Comparison of ENCODE assay signal across 8 cellular contexts in the genomic region with DNA sequence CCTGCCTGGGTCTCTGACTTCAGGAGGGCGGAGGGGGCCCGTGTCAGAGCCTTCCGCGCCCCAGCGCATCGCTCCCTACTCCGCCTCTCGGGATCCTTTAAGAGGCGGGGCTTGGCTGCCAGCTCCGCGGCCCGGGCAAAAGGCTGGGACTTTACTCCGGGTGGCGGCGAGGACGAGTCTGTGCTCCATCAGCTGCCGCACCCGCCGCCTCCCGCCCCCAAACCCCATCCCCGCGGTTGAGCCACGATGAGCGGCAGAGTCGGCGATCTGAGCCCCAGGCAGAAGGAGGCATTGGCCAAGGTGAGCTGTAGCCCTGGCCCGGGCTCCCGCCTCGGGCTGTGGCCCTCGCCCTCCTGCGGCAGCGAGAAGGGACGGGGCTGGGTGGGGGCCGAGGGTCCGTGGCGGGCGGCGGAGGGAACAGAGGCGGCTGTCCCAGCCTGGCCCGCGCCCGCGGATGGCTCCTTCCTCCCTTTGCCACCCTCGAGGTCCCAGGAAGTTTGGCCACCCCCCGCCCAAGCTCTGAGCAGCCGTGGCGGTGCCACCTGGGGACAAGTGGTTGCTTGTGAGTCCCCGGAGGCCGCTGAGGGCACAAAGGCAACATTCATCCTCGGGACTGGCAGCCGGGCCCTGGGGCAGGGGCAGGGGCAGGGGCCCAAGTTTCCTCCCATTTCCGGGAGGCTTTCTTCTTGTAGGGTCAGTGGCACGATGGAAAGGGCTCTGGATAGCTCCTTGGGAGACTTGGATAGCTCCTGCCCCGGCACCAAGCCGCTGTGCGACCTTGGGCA. TPM values are rescaled to one million over a fixed set of nuclear protein-coding genes. Genes with fewer than 3 reads are reported as not detected.
DNase-seq lines count a peak whose midpoint lies in the region; ATAC-seq and TF ChIP-seq lines count a peak whose summit lies in the region.

A gene (plus strand): TSS at position 148 of the 785 bp plus-strand sequence. CDS start 99 bp downstream, at position 247.

- no peaks in the 10 kb centered on the region for H3K36me3 Mint-ChIP-seq in endothelial cell (ENCODE audit: low read depth, unreplicated experiment)

- H3K36me3 ChIP-seq in mesodermal cell (ENCODE audit: control insufficient read depth, insufficient read depth, low read length): peaks cover 3% of the 10 kb centered on the region

- no peak for TF ChIP-seq CTCF in GM13977 (IDR thresholded peaks at IDR 0.05; ENCODE audit: extremely low read depth, insufficient read depth, missing control alignments)
- no peak for TF ChIP-seq CTCF in endothelial cell (IDR thresholded peaks at IDR 0.05; ENCODE audit: unreplicated experiment)

- no peak within 1 kb of the TSS for H3K27ac ChIP-seq in mesodermal cell (ENCODE audit: low read depth, low read length, severe bottlenecking)

- no peaks in the 10 kb centered on the region for H3K9me3 Mint-ChIP-seq in endothelial cell (ENCODE audit: unreplicated experiment)

- in situ Hi-C loops in GM13977 (cut with MboI; ENCODE audit: low pct_unique_long_range_greater_than_20kb, low sequenced_read_pairs, unreplicated experiment): loop anchor here (25.0 kb wide), 1 partner anchor 285 kb away; no protein-coding TSS in a partner anchor

- peaks cover 27% of the 10 kb centered on the region for H3K4me1 ChIP-seq in mesodermal cell (ENCODE audit: control insufficient read depth, insufficient read depth, low read length, poor library complexity, severe bottlenecking)

- 1 to 2% methylated on average over 23 to 48 of the region's 56 CpGs for WGBS in mesodermal cell (ENCODE audit: insufficient coverage in 2 of 2), 2 experiments

- no peak within 1 kb of the TSS for H3K27ac Mint-ChIP-seq in endothelial cell (ENCODE audit: unreplicated experiment)

- peaks cover 17% of the 10 kb centered on the region for H3K4me1 Mint-ChIP-seq in endothelial cell (ENCODE audit: unreplicated experiment)

- peak within 1 kb of the TSS; percentile 81 for H3K4me3 Mint-ChIP-seq in endothelial cell (ENCODE audit: unreplicated experiment)

- peak within 1 kb of the TSS; percentile 65 for H3K4me3 ChIP-seq in mesodermal cell (ENCODE audit: extremely low read depth, insufficient read depth, low read length, poor library complexity, severe bottlenecking)

- peaks cover 14% of the 10 kb centered on the region for H3K27me3 Mint-ChIP-seq in endothelial cell (ENCODE audit: unreplicated experiment)

- H3K9me3 ChIP-seq in mesodermal cell (ENCODE audit: control insufficient read depth, low read length): no peaks in the 10 kb centered on the region

- no peak for ATAC-seq in HG03095 (IDR thresholded peaks at IDR 0.05; ENCODE audit: unreplicated experiment)
- no peak for ATAC-seq in GM18867 (IDR thresholded peaks at IDR 0.05; ENCODE audit: unreplicated experiment)

- DNase-seq in GM13977 (ENCODE audit: low spot score) (peak; percentile 46), NCI-H526 (lab: John Stamatoyannopoulos, UW) (peak; percentile 43 to 88), activated T-cell treated with anti-CD3 and anti-CD28 coated beads for 24 hours (ENCODE audit: low read depth) (peak; percentile 54), endothelial cell (ENCODE audit: low spot score) (peak; percentile 41)
- DNase-seq in stimulated activated CD8-positive, alpha-beta memory T cell treated with anti-CD3 and anti-CD28 coated beads, Interleukin-15, amount 100 ng/mL, for 24 hours (ENCODE audit: low read depth): peak; percentile 32

RNA-seq across cellular contexts. Expression of the gene that starts here (rescaled TPM):
- total RNA-seq in endothelial cell (ENCODE audit: unreplicated experiment): 3.9 TPM
- polyA plus RNA-seq in mesodermal cell (2013, experiment 1 of 2): 11.6 TPM
- 11.4 TPM for polyA plus RNA-seq in mesodermal cell (2013, experiment 2 of 2)
